In the genomic region with DNA sequence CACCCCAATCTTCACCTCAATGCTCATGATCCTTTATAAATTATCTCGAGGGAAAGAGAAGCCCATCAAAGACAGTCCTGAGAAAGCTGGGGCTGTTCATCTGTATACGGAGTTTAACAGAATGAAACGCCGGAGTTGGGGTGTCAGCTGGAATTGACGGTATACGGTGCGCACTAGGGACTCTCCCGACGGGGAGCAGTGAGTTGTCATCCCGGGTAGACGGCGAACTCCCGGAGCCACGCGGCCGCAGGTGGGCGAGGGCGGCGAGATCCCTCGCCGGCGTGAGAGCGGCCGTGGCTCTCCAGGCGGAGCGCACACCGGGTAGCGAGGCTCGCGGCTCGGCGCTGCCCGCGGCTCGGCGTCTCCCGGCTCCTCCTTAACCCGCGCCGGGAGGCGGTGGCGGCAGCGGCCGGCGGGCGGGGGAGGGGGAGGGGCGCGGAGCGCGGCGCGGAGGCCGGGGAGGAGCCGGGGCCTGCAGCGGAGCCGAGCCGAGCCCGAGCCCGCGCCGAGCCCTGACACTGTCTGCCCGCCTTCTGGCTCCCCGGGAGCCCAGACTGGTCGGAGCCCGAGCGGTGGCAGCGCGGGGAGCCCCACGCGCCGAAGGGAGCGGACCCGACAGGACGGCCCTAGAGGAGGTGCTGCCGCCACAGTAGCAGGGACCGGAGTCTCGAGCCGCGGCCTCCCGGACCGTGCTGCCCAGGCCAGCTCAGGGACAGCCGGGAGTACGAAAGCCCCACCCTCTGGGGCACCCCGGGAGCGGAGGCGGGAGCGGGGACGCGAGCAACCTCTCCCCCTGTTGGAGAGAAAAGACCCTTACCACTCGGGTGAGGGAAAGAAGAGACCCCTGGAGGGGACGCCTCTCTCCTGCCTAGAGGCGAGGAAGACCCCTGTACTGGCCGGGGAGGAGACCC, we compare ENCODE assay signal across 8 cellular contexts. TPM values are rescaled to one million over a fixed set of nuclear protein-coding genes. Genes with fewer than 3 reads are reported as not detected.
A peak's percentile ranks its signal among the peaks of the same experiment; 100 is the strongest.
DNase-seq lines count a peak whose midpoint lies in the region; ATAC-seq, FAIRE-seq and TF ChIP-seq lines count a peak whose summit lies in the region.

A gene (plus strand): TSS at position 475 of the 911 bp plus-strand sequence. CDS start 7,117 bp downstream, outside the sequence.

- H3K56ac ChIP-seq in H1 (replicated peaks; ENCODE audit: insufficient read length, low read depth, low read length) (peak within 1 kb of the TSS; percentile 3), mesendoderm (ENCODE audit: low read length) (peak within 1 kb of the TSS; percentile 92)

- H3K9me3 ChIP-seq in H1 (ENCODE audit: insufficient read depth in 2 of 2, low read depth in 1 of 2, low read length in 1 of 2), result no peaks in the 10 kb centered on the region

- no peaks in the 10 kb centered on the region for H3K27me3 ChIP-seq in H1 (replicated peaks in 1 of 4; ENCODE audit: control insufficient read depth in 3 of 4, extremely low read depth in 1 of 4, insufficient read depth in 3 of 4, low read length in 3 of 4)
- no peaks in the 10 kb centered on the region for H3K27me3 ChIP-seq in mesendoderm (ENCODE audit: insufficient read depth, low read length, poor library complexity)

- H4K91ac ChIP-seq in H1 (replicated peaks; ENCODE audit: insufficient read length, low read length), result peak within 1 kb of the TSS; percentile 62

- DNase-seq in AG08396 (ENCODE audit: low spot score) (peak; percentile 90), NCI-H510A treated with DMSO at 0.1 percent for 48 hours (lab: John Stamatoyannopoulos, UW) (peak; percentile 25), H1 (ENCODE audit: low read depth in 1 of 2, low spot score in 2 of 2) (peak in 1 of 2 experiments; percentile 82), mesendoderm (peak; percentile 74)
- peak; percentile 50 for DNase-seq in stimulated activated CD8-positive, alpha-beta memory T cell treated with anti-CD3 and anti-CD28 coated beads, Interleukin-15, amount 100 ng/mL, for 1 hour (ENCODE audit: low read depth)

- H2BK120ac ChIP-seq in H1 (replicated peaks; ENCODE audit: low read depth, low read length) (no peak within 1 kb of the TSS), mesendoderm (ENCODE audit: low read depth, low read length) (peak within 1 kb of the TSS; percentile 46)

- H2BK12ac ChIP-seq in H1 (ENCODE audit: low read depth, low read length), result peak within 1 kb of the TSS; percentile 77; the same call in 1 of the 2 replicates

- no peak for TF ChIP-seq EP300 in H1 (IDR thresholded peaks at IDR 0.05; ENCODE audit: borderline replicate concordance in 1 of 2, low read depth in 2 of 2, low read length in 2 of 2)

- no peak within 1 kb of the TSS for H3K4ac ChIP-seq in H1 (replicated peaks; ENCODE audit: insufficient read length, low read depth, low read length)
- H3K4ac ChIP-seq in mesendoderm (ENCODE audit: low read depth, low read length), result peak within 1 kb of the TSS; percentile 95

- H3K4me3 ChIP-seq in H1 (ENCODE audit: extremely low read depth in 1 of 4, insufficient read depth in 2 of 4, low read depth in 3 of 4, low read length in 4 of 4) (peak within 1 kb of the TSS; percentile 80 to 91 (median 88)), mesendoderm (ENCODE audit: low read length) (peak within 1 kb of the TSS; percentile 76)

- H3K36me3 ChIP-seq in H1 (ENCODE audit: control insufficient read depth in 2 of 4, insufficient read depth in 4 of 4, low read length in 3 of 4), result no peaks in the 10 kb centered on the region
- no peaks in the 10 kb centered on the region for H3K36me3 ChIP-seq in mesendoderm (ENCODE audit: control insufficient read depth, insufficient read depth, low read length)

- H2BK5ac ChIP-seq in H1 (ENCODE audit: low read depth, low read length) (peak within 1 kb of the TSS; percentile 42; the same call in 1 of the 2 replicates), mesendoderm (ENCODE audit: low read length) (peak within 1 kb of the TSS; percentile 59)

- H3K27ac ChIP-seq in H1 (ENCODE audit: low read depth, low read length) (peak within 1 kb of the TSS; percentile 24; the same call in 1 of the 2 replicates), mesendoderm (ENCODE audit: low read depth, low read length) (peak within 1 kb of the TSS; percentile 93)

- POLR2A ChIA-PET in activated CD8-positive, alpha-beta memory T cell treated with anti-CD3 and anti-CD28 coated beads for 36 hours (lab: Charles Lee), result interaction anchor here (0.6 to 1.4 kb wide), 2 partner anchors 99 to 104 kb away, joined by 3 to 5 read pairs; no protein-coding TSS in a partner anchor
- POLR2A ChIA-PET in H1 (lab: Charles Lee; ENCODE audit: partially characterized antibody), result interaction anchor here (0.7 to 1.4 kb wide), 7 partner anchors 9 to 115 kb away, joined by 3 to 5 read pairs (median 4); a partner anchor contains a TSS

- H4K8ac ChIP-seq in H1 (ENCODE audit: extremely low read depth, insufficient read depth, low read length), result peak within 1 kb of the TSS; percentile 71
- H4K8ac ChIP-seq in mesendoderm (ENCODE audit: low read depth, low read length), result no peak within 1 kb of the TSS

- H3K23me2 ChIP-seq in H1 (ENCODE audit: low read depth, low read length), result peaks cover 15% of the 10 kb centered on the region

- no peak for TF ChIP-seq POLR2A in H1 (IDR thresholded peaks at IDR 0.05; ENCODE audit: control extremely low read depth in 1 of 2, low read depth in 2 of 2, low read length in 2 of 2)

- H3K79me2 ChIP-seq in H1 (ENCODE audit: control insufficient read depth in 1 of 2, insufficient read depth in 2 of 2, low read length in 2 of 2), result peaks cover 0 to 19% of the 10 kb centered on the region in 2 experiments; a peak in 1 of 4 replicates
- peaks cover 7% of the 10 kb centered on the region for H3K79me2 ChIP-seq in mesendoderm (ENCODE audit: control insufficient read depth, insufficient read depth, low read length)

- 2% methylated on average over 46 of the region's 93 CpGs; no CpG with 5 or more reads in 1 of the 2 experiments for WGBS in H1 (ENCODE audit: extremely low coverage in 1 of 2, insufficient coverage in 1 of 2, insufficient read length in 1 of 2, insufficient replicate concordance in 2 of 2, low coverage in 1 of 2, low lambda C conversion rate in 2 of 2, missing lambda C conversion rate in 1 of 2), 2 experiments
- no CpG with 5 or more reads among the region's 93 CpGs for WGBS in mesendoderm (ENCODE audit: extremely low coverage, insufficient coverage, low lambda C conversion rate)

- H3K18ac ChIP-seq in H1 (ENCODE audit: extremely low read depth, low read length) (peak within 1 kb of the TSS; percentile 65; the same call in 1 of the 2 replicates), mesendoderm (ENCODE audit: low read length) (peak within 1 kb of the TSS; percentile 97)

- H3K4me2 ChIP-seq in H1 (ENCODE audit: insufficient read depth in 1 of 2, low read depth in 2 of 2, low read length in 2 of 2) (peak within 1 kb of the TSS; percentile 82 to 83), mesendoderm (ENCODE audit: low read length) (peak within 1 kb of the TSS; percentile 54)

- ATAC-seq in GM18870 (IDR thresholded peaks at IDR 0.05; ENCODE audit: unreplicated experiment), result peak; percentile 36
- peak; percentile 53 for ATAC-seq in HG03108 (IDR thresholded peaks at IDR 0.05; ENCODE audit: unreplicated experiment)

- H2AK5ac ChIP-seq in H1 (ENCODE audit: low read depth, low read length), result no peak within 1 kb of the TSS
- peak within 1 kb of the TSS; percentile 61 for H2AK5ac ChIP-seq in mesendoderm (ENCODE audit: low read length)

- peak within 1 kb of the TSS; percentile 61; the same call in 1 of the 2 replicates for H2AFZ ChIP-seq in H1 (ENCODE audit: low read length)

- H4K5ac ChIP-seq in H1 (ENCODE audit: insufficient read length, low read depth, low read length) (peak within 1 kb of the TSS; percentile 54), mesendoderm (ENCODE audit: low read length) (no peak within 1 kb of the TSS)

- peaks cover 5% of the 10 kb centered on the region; the same call in 1 of the 2 replicates for H3K79me1 ChIP-seq in H1 (ENCODE audit: low read depth, low read length)
- peaks cover 11% of the 10 kb centered on the region for H3K79me1 ChIP-seq in mesendoderm (ENCODE audit: low read length)

- no peak within 1 kb of the TSS for H3K23ac ChIP-seq in H1 (ENCODE audit: insufficient read length)
- H3K23ac ChIP-seq in mesendoderm (ENCODE audit: low read length), result peak within 1 kb of the TSS; percentile 85

- CTCF ChIA-PET in activated CD8-positive, alpha-beta memory T cell treated with anti-CD3 and anti-CD28 coated beads for 36 hours (lab: Charles Lee), result interaction anchor here (0.6 to 1.9 kb wide), 3 partner anchors 37 to 169 kb away, joined by 3 to 5 read pairs (median 4); no protein-coding TSS in a partner anchor
- CTCF ChIA-PET in H1 (lab: Charles Lee; ENCODE audit: partially characterized antibody), result interaction anchor here (0.7 to 1.7 kb wide), 4 partner anchors 13 to 68 kb away, joined by 3 to 4 read pairs (median 3); no protein-coding TSS in a partner anchor

- peaks cover 0 to 2% of the 10 kb centered on the region in 2 experiments for H4K20me1 ChIP-seq in H1 (replicated peaks in 1 of 2; ENCODE audit: control insufficient read depth in 1 of 2, insufficient read depth in 2 of 2, low read length in 2 of 2)

- no peak within 1 kb of the TSS for H3K14ac ChIP-seq in H1 (ENCODE audit: insufficient read length)

- peak in 1 of 3 experiments; percentile 11; a peak in 1 of 4 replicates for TF ChIP-seq CTCF in H1 (IDR thresholded peaks at IDR 0.05; ENCODE audit: control extremely low read depth in 1 of 3, insufficient read depth in 1 of 3, low read depth in 1 of 3, low read length in 3 of 3)

- H2BK15ac ChIP-seq in H1 (ENCODE audit: low read length) (peak within 1 kb of the TSS; percentile 37; the same call in 1 of the 2 replicates), mesendoderm (replicated peaks; ENCODE audit: low read depth) (no peak within 1 kb of the TSS)

- TF ChIP-seq RAD21 in H1 (IDR thresholded peaks at IDR 0.05 in 1 of 2, conservative IDR thresholded peaks at IDR 0.05 in 1 of 2; ENCODE audit: low read depth in 2 of 2, low read length in 2 of 2), result no peak; a peak in 1 of 4 replicates

- H3K9ac ChIP-seq in H1 (replicated peaks in 1 of 4; ENCODE audit: extremely low read depth in 1 of 4, low read depth in 3 of 4, low read length in 3 of 4) (peak within 1 kb of the TSS; percentile 48 to 81 (median 54)), mesendoderm (ENCODE audit: low read length) (peak within 1 kb of the TSS; percentile 93)

- FAIRE-seq in H1 (lab: Jason Lieb, UNC), result no peak

- no peak within 1 kb of the TSS for H2BK20ac ChIP-seq in H1 (ENCODE audit: low read length)

- H3K4me1 ChIP-seq in H1 (replicated peaks in 1 of 4; ENCODE audit: control insufficient read depth in 3 of 4, insufficient read depth in 4 of 4, low read length in 3 of 4) (peaks cover 11 to 26% (median 17%) of the 10 kb centered on the region in 4 experiments; a peak in 6 of 7 replicates), mesendoderm (ENCODE audit: control insufficient read depth, low read depth, low read length) (peaks cover 33% of the 10 kb centered on the region)

RNA-seq across cellular contexts. Expression of the gene that starts here (rescaled TPM):
- 10 to 100 TPM; 19.3 to 20.3 TPM for total RNA-seq in activated CD8-positive, alpha-beta memory T cell treated with anti-CD3 and anti-CD28 coated beads for 36 hours
- 8.2 and 9.3 TPM in 2 replicates for total RNA-seq in H1 (2021; fragmentation: NEBNext Ultra II Directional; extraction: Animal tissue kit (Norgen Biotek cat#: 25700))
- 4.2 and 6.2 TPM in 2 replicates for polyA plus RNA-seq in H1 (2011; rRNA removed)
- polyA plus RNA-seq in H1 (2011; cell fraction: cytosol; rRNA removed), result 4.1 TPM
- 9.7 TPM for polyA plus RNA-seq in H1 (2011; cell fraction: nucleus; rRNA removed)
- 4.9 to 7.1 TPM (median 6.2 TPM) in 4 replicates for polyA plus RNA-seq in H1 (2012, experiment 1 of 2)
- polyA plus RNA-seq in H1 (2012, experiment 2 of 2), result 4.4 TPM
- polyA plus RNA-seq in H1 (2013, experiment 1 of 2), result 5.9 TPM
- polyA plus RNA-seq in H1 (2013, experiment 2 of 2), result 5.7 TPM
- polyA minus RNA-seq in H1 (2011; rRNA and poly(A)+ RNA removed), result 4.6 and 7.8 TPM in 2 replicates
- 4.4 TPM for polyA minus RNA-seq in H1 (2011; cell fraction: cytosol; rRNA and poly(A)+ RNA removed)
- 6.0 TPM for polyA minus RNA-seq in H1 (2011; cell fraction: nucleus; rRNA and poly(A)+ RNA removed)
- polyA plus RNA-seq in mesendoderm (2013, experiment 1 of 2), result 6.4 TPM
- polyA plus RNA-seq in mesendoderm (2013, experiment 2 of 2), result 6.6 TPM
